In the genomic region with DNA sequence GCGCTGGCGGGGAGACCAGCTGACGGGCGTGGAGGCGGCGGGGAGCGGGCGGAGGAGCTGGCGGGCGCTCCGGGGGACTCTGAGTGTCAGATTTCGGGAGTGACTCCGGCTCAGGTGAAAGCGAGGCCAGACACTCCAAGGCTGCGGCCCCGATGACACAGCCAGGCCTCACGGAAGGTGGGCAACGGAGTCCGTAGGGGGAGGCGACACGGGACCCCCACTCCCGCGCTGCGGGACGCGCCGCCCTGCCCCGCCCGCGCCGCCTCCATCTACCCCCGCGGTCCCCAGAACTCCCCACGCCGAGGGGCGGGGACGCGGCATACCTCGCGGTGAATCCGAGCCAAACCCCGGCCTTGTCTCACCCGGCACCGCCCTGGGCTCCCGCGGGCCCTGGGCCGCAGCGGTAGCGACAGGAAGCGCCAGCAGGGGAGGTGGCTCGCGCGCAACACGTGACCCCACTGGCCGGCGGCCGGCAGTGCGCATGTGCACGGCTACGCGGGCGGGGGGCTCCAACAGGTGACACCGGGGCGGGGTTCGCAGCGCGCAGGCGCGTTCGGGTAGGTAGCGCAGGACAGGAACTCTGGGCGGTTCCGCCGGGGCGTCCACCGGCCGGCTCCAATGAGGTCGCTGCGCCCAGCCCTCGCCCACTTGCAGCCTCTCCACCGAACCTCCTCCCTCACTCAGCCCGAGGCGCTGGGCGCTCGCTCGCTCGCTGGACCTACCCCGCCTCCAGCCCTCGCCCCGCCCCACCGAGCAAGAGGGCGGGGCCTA, we compare ENCODE assay signal across 1 cellular context.
A peak's percentile ranks its signal among the peaks of the same experiment; 100 is the strongest.
TF ChIP-seq lines count a peak whose summit lies in the region.

A gene with protein sequence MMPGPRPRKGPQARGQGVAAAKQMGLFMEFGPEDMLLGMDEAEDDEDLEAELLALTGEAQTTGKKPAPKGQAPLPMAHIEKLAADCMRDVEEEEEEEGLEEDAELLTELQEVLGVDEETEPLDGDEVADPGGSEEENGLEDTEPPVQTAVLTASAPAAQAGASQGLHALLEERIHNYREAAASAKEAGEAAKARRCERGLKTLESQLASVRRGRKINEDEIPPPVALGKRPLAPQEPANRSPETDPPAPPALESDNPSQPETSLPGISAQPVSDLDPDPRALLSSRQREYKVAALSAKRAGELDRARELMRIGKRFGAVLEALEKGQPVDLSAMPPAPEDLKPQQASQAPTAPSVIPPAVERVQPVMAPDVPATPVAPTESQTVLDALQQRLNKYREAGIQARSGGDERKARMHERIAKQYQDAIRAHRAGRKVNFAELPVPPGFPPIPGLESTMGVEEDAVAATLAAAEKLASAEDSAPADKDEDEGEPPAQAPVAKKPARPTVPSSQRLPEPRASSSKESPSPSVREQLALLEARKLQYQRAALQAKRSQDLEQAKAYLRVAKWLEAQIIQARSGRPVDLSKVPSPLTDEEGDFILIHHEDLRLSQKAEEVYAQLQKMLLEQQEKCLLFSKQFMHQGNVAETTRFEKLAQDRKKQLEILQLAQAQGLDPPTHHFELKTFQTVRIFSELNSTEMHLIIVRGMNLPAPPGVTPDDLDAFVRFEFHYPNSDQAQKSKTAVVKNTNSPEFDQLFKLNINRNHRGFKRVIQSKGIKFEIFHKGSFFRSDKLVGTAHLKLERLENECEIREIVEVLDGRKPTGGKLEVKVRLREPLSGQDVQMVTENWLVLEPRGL (minus strand): TSS at position 460 of the 771 bp plus-strand sequence. CDS start 1,585 bp downstream, outside the sequence.

TF ChIP-seq in HepG2, 621 proteins besides CTCF, POLR2A, EP300 and RAD21 (continued from another document and continues in another):
- TF ChIP-seq, protein P1, sequence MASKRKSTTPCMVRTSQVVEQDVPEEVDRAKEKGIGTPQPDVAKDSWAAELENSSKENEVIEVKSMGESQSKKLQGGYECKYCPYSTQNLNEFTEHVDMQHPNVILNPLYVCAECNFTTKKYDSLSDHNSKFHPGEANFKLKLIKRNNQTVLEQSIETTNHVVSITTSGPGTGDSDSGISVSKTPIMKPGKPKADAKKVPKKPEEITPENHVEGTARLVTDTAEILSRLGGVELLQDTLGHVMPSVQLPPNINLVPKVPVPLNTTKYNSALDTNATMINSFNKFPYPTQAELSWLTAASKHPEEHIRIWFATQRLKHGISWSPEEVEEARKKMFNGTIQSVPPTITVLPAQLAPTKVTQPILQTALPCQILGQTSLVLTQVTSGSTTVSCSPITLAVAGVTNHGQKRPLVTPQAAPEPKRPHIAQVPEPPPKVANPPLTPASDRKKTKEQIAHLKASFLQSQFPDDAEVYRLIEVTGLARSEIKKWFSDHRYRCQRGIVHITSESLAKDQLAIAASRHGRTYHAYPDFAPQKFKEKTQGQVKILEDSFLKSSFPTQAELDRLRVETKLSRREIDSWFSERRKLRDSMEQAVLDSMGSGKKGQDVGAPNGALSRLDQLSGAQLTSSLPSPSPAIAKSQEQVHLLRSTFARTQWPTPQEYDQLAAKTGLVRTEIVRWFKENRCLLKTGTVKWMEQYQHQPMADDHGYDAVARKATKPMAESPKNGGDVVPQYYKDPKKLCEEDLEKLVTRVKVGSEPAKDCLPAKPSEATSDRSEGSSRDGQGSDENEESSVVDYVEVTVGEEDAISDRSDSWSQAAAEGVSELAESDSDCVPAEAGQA (IDR thresholded peaks at IDR 0.05; ENCODE audit: low read depth) = no peak
- TF ChIP-seq, protein P1 (CRISPR knock-in tag; IDR thresholded peaks at IDR 0.05; ENCODE audit: borderline replicate concordance) = peak; percentile 83; the same call in 1 of the 2 replicates
- no peak for TF ChIP-seq ZNF30 (CRISPR knock-in tag; IDR thresholded peaks at IDR 0.05)
- no peak for TF ChIP-seq PITX1 (CRISPR knock-in tag; IDR thresholded peaks at IDR 0.05)
- no peak for TF ChIP-seq ZNF33A (CRISPR knock-in tag; IDR thresholded peaks at IDR 0.05; ENCODE audit: borderline replicate concordance)
- TF ChIP-seq NR3C1 (CRISPR knock-in tag; IDR thresholded peaks at IDR 0.05) = no peak
- TF ChIP-seq CBX1 (IDR thresholded peaks at IDR 0.05; ENCODE audit: low read depth) = peak; percentile 20
- no peak for TF ChIP-seq ZFP62 (CRISPR knock-in tag; IDR thresholded peaks at IDR 0.05)
- TF ChIP-seq ZNF317 (CRISPR knock-in tag; IDR thresholded peaks at IDR 0.05) = no peak
- TF ChIP-seq, protein P2, sequence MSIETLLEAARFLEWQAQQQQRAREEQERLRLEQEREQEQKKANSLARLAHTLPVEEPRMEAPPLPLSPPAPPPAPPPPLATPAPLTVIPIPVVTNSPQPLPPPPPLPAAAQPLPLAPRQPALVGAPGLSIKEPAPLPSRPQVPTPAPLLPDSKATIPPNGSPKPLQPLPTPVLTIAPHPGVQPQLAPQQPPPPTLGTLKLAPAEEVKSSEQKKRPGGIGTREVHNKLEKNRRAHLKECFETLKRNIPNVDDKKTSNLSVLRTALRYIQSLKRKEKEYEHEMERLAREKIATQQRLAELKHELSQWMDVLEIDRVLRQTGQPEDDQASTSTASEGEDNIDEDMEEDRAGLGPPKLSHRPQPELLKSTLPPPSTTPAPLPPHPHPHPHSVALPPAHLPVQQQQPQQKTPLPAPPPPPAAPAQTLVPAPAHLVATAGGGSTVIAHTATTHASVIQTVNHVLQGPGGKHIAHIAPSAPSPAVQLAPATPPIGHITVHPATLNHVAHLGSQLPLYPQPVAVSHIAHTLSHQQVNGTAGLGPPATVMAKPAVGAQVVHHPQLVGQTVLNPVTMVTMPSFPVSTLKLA (IDR thresholded peaks at IDR 0.05) = peak; percentile 87
- TF ChIP-seq ASH2L (IDR thresholded peaks at IDR 0.05; ENCODE audit: insufficient read length, low read depth, low read length) = peak; percentile 63
- TF ChIP-seq JUNB (CRISPR knock-in tag; IDR thresholded peaks at IDR 0.05; ENCODE audit: borderline replicate concordance) = no peak
- peak; percentile 77; the same call in 1 of the 2 replicates for TF ChIP-seq ZNF768 (CRISPR knock-in tag; IDR thresholded peaks at IDR 0.05)
- no peak for TF ChIP-seq ZNF75D (CRISPR knock-in tag; IDR thresholded peaks at IDR 0.05; ENCODE audit: borderline replicate concordance)
- TF ChIP-seq, protein P3, sequence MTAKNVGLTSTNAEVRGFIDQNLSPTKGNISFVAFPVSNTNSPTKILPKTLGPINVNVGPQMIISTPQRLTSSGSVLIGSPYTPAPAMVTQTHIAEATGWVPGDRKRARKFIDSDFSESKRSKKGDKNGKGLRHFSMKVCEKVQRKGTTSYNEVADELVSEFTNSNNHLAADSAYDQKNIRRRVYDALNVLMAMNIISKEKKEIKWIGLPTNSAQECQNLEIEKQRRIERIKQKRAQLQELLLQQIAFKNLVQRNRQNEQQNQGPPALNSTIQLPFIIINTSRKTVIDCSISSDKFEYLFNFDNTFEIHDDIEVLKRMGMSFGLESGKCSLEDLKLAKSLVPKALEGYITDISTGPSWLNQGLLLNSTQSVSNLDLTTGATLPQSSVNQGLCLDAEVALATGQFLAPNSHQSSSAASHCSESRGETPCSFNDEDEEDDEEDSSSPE (CRISPR knock-in tag; IDR thresholded peaks at IDR 0.05) = peak; percentile 68
- TF ChIP-seq CBFB (CRISPR knock-in tag; IDR thresholded peaks at IDR 0.05) = no peak
- TF ChIP-seq, protein P4, sequence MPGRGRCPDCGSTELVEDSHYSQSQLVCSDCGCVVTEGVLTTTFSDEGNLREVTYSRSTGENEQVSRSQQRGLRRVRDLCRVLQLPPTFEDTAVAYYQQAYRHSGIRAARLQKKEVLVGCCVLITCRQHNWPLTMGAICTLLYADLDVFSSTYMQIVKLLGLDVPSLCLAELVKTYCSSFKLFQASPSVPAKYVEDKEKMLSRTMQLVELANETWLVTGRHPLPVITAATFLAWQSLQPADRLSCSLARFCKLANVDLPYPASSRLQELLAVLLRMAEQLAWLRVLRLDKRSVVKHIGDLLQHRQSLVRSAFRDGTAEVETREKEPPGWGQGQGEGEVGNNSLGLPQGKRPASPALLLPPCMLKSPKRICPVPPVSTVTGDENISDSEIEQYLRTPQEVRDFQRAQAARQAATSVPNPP (CRISPR knock-in tag; IDR thresholded peaks at IDR 0.05) = no peak
- TF ChIP-seq HIVEP1 (CRISPR knock-in tag; IDR thresholded peaks at IDR 0.05) = no peak
- peak; percentile 94; the same call in 1 of the 2 replicates for TF ChIP-seq NFKB2 (CRISPR knock-in tag; IDR thresholded peaks at IDR 0.05; ENCODE audit: borderline replicate concordance)
- TF ChIP-seq, protein P5, sequence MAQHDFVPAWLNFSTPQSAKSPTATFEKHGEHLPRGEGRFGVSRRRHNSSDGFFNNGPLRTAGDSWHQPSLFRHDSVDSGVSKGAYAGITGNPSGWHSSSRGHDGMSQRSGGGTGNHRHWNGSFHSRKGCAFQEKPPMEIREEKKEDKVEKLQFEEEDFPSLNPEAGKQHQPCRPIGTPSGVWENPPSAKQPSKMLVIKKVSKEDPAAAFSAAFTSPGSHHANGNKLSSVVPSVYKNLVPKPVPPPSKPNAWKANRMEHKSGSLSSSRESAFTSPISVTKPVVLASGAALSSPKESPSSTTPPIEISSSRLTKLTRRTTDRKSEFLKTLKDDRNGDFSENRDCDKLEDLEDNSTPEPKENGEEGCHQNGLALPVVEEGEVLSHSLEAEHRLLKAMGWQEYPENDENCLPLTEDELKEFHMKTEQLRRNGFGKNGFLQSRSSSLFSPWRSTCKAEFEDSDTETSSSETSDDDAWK (CRISPR knock-in tag; IDR thresholded peaks at IDR 0.05) = no peak
- peak; percentile 63; the same call in 1 of the 2 replicates for TF ChIP-seq ZNF501 (CRISPR knock-in tag; IDR thresholded peaks at IDR 0.05)
- TF ChIP-seq ZNF143 (CRISPR knock-in tag; IDR thresholded peaks at IDR 0.05) = no peak
- no peak for TF ChIP-seq ZSCAN30 (CRISPR knock-in tag; IDR thresholded peaks at IDR 0.05)
- TF ChIP-seq ZNF510 (CRISPR knock-in tag; IDR thresholded peaks at IDR 0.05; ENCODE audit: low read depth) = no peak; the same call in 1 of the 2 replicates
- TF ChIP-seq KDM6A (CRISPR knock-in tag; IDR thresholded peaks at IDR 0.05; ENCODE audit: low read depth) = no peak
- no peak for TF ChIP-seq SRF (IDR thresholded peaks at IDR 0.05; ENCODE audit: low read depth, low read length)
- 0 out of 2 replicates have a peak, but pooled peaks have one; percentile 49 for TF ChIP-seq ZNF570 (CRISPR knock-in tag; IDR thresholded peaks at IDR 0.05; ENCODE audit: borderline replicate concordance)
- no peak for TF ChIP-seq HES4 (CRISPR knock-in tag; IDR thresholded peaks at IDR 0.05; ENCODE audit: borderline replicate concordance)
- TF ChIP-seq, protein P6, sequence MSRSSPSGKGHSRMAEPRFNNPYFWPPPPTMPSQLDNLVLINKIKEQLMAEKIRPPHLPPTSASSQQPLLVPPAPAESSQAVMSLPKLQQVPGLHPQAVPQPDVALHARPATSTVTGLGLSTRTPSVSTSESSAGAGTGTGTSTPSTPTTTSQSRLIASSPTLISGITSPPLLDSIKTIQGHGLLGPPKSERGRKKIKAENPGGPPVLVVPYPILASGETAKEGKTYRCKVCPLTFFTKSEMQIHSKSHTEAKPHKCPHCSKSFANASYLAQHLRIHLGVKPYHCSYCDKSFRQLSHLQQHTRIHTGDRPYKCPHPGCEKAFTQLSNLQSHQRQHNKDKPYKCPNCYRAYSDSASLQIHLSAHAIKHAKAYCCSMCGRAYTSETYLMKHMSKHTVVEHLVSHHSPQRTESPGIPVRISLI (CRISPR knock-in tag; IDR thresholded peaks at IDR 0.05; ENCODE audit: borderline replicate concordance) = no peak; the same call in 1 of the 2 replicates
- TF ChIP-seq KDM5B (CRISPR knock-in tag; IDR thresholded peaks at IDR 0.05; ENCODE audit: borderline replicate concordance) = peak; percentile 85; the same call in 1 of the 2 replicates
- TF ChIP-seq ZNF878 (CRISPR knock-in tag; IDR thresholded peaks at IDR 0.05) = no peak
- peak; percentile 77 for TF ChIP-seq RBM39 (IDR thresholded peaks at IDR 0.05; ENCODE audit: low read depth, low read length, poor library complexity, severe bottlenecking)
- 0 out of 2 replicates have a peak, but pooled peaks have one; percentile 57 for TF ChIP-seq DNMT1 (CRISPR knock-in tag; IDR thresholded peaks at IDR 0.05)
- TF ChIP-seq ISL2 (CRISPR knock-in tag; IDR thresholded peaks at IDR 0.05) = peak; percentile 71; the same call in 1 of the 2 replicates
- no peak for TF ChIP-seq EED (CRISPR knock-in tag; IDR thresholded peaks at IDR 0.05)
- TF ChIP-seq ZFAT (CRISPR knock-in tag; conservative IDR thresholded peaks at IDR 0.05) = no peak
- TF ChIP-seq, protein P7, sequence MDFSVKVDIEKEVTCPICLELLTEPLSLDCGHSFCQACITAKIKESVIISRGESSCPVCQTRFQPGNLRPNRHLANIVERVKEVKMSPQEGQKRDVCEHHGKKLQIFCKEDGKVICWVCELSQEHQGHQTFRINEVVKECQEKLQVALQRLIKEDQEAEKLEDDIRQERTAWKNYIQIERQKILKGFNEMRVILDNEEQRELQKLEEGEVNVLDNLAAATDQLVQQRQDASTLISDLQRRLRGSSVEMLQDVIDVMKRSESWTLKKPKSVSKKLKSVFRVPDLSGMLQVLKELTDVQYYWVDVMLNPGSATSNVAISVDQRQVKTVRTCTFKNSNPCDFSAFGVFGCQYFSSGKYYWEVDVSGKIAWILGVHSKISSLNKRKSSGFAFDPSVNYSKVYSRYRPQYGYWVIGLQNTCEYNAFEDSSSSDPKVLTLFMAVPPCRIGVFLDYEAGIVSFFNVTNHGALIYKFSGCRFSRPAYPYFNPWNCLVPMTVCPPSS (IDR thresholded peaks at IDR 0.05) = no peak
- TF ChIP-seq TAF1 (CRISPR knock-in tag; IDR thresholded peaks at IDR 0.05) = peak; percentile 92
- peak; percentile 91 for TF ChIP-seq BHLHE40 (IDR thresholded peaks at IDR 0.05; ENCODE audit: low read length)
- TF ChIP-seq, protein P8, sequence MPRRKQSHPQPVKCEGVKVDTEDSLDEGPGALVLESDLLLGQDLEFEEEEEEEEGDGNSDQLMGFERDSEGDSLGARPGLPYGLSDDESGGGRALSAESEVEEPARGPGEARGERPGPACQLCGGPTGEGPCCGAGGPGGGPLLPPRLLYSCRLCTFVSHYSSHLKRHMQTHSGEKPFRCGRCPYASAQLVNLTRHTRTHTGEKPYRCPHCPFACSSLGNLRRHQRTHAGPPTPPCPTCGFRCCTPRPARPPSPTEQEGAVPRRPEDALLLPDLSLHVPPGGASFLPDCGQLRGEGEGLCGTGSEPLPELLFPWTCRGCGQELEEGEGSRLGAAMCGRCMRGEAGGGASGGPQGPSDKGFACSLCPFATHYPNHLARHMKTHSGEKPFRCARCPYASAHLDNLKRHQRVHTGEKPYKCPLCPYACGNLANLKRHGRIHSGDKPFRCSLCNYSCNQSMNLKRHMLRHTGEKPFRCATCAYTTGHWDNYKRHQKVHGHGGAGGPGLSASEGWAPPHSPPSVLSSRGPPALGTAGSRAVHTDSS (CRISPR knock-in tag; conservative IDR thresholded peaks at IDR 0.05) = no peak; the same call in 1 of the 2 replicates
